ENCODE assay signal across 19 cellular contexts in the genomic region with DNA sequence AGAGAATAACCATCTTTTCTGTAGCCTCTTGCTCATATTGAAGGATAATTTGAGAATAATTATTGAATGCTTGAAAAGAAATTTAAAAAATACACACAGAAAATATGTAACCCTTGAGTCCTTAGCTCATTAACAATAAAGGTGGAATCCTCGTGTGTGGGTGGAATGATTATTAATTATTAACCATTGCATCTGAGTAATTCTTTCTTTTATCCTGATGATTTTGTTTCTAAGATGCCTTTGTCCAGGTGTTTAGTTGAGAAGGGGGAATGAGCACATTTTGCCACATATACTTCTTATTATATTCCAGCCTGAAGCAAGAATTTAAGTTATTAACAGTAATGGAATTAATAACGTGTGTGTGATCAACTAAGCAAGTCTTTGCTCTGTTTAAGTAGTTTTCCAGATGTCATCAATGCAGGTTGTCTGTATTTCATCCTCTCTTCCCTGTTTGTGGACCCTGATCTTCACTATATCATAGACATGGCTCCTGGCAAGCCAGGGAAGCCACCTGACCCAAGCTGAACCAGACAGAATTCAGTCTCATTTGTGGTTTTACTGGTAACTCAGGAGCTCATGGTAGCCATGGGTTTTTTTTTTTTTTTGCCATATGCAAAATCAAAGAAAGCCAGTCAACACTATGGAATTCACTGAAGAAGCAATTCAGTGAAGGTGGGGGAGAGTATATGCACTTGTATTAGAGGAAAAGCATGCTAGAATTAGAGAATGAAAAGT.
DNase-seq lines count a peak whose midpoint lies in the region; TF ChIP-seq lines count a peak whose summit lies in the region.
"Had no signal": no experiment of that assay in that cellular context is flagged by ENCODE, and none has a peak within 500 bp of the region (broad histone marks: within the 10 kb centered on the region; RNA-seq: fewer than 3 reads in every experiment).

No MANE protein-coding gene starts in this region.

- no TSS peak for BruUV-seq in PC-9 (replicated peaks; lab: Mats Ljungman, UMichigan)

- no peaks in the 10 kb centered on the region for H3K27me3 ChIP-seq in PC-9 (ENCODE audit: insufficient read depth, low read depth)
- peaks cover 0 to 12% of the 10 kb centered on the region in 2 experiments for H3K27me3 ChIP-seq in mesenchymal stem cell (ENCODE audit: control insufficient read depth in 1 of 2, insufficient read depth in 1 of 2, low read length in 2 of 2)
- H3K27me3 ChIP-seq: right lobe of liver, transverse colon had no signal

- POLR2A ChIA-PET in PC-9 (lab: Charles Lee; ENCODE audit: unreplicated experiment) = interaction anchor here (0.7 kb wide), 1 partner anchor 45 kb away, joined by 3 read pairs; no protein-coding TSS in a partner anchor

- CTCF ChIA-PET in PC-9 (lab: Charles Lee) = interaction anchor here (0.6 to 0.7 kb wide), 3 partner anchors 10 to 48 kb away, joined by 3 to 5 read pairs (median 4); no protein-coding TSS in a partner anchor

- no peak overlapping the region for H4K8ac ChIP-seq in mesenchymal stem cell (ENCODE audit: low read length)

- 50% methylated on average over 1 of the region's 2 CpGs for WGBS in mesenchymal stem cell

- no peak overlapping the region for H2BK5ac ChIP-seq in mesenchymal stem cell (ENCODE audit: low read depth, low read length, poor library complexity, severe bottlenecking)

- no peaks in the 10 kb centered on the region for H3K79me1 ChIP-seq in mesenchymal stem cell (replicated peaks; ENCODE audit: low read length, poor library complexity, severe bottlenecking)

- H3K9ac ChIP-seq in mesenchymal stem cell (ENCODE audit: low read length) = no peak overlapping the region

- H3K9me3 ChIP-seq in PC-9 (ENCODE audit: insufficient read depth, low read depth) = no peaks in the 10 kb centered on the region; the same call in 1 of the 2 replicates
- peaks cover 6% of the 10 kb centered on the region for H3K9me3 ChIP-seq in mesenchymal stem cell (ENCODE audit: control insufficient read depth, low read length)
- H3K9me3 ChIP-seq: right lobe of liver, transverse colon had no signal

- H2BK120ac ChIP-seq in mesenchymal stem cell (ENCODE audit: low read depth, low read length) = no peak overlapping the region

- H2BK15ac ChIP-seq in mesenchymal stem cell (ENCODE audit: low read depth, poor library complexity, severe bottlenecking) = no peak overlapping the region

- H4K20me1 ChIP-seq in PC-9 (ENCODE audit: insufficient read depth) = no peaks in the 10 kb centered on the region

- no peak overlapping the region for H4K91ac ChIP-seq in mesenchymal stem cell (ENCODE audit: low read length)

- H3K18ac ChIP-seq in mesenchymal stem cell (ENCODE audit: low read depth in 1 of 2, low read length in 2 of 2) = no peak overlapping the region

- no peak for TF ChIP-seq CTCF in PC-9 (conservative IDR thresholded peaks at IDR 0.05)

- H3K4me3 ChIP-seq in PC-9 (no peak overlapping the region), mesenchymal stem cell (ENCODE audit: insufficient read depth in 1 of 2, low read depth in 1 of 2, low read length in 2 of 2) (no peak overlapping the region)
- H3K4me3 ChIP-seq: right lobe of liver, transverse colon had no signal

- H3K4me2 ChIP-seq in PC-9 = peak overlapping the region; percentile 47
- no peak overlapping the region for H3K4me2 ChIP-seq in mesenchymal stem cell (ENCODE audit: low read length, poor library complexity, severe bottlenecking)

- no peak overlapping the region for H3K4ac ChIP-seq in mesenchymal stem cell (ENCODE audit: low read depth in 1 of 2, low read length in 2 of 2)

- H3K4me1 ChIP-seq in PC-9 (replicated peaks; ENCODE audit: insufficient read depth) (peaks cover 20% of the 10 kb centered on the region), mesenchymal stem cell (ENCODE audit: control insufficient read depth, insufficient read depth, low read depth, low read length) (no peaks in the 10 kb centered on the region)
- H3K4me1 ChIP-seq: right lobe of liver, transverse colon had no signal

- no peak overlapping the region for H2BK12ac ChIP-seq in mesenchymal stem cell (ENCODE audit: low read length in 2 of 2)

- DNase-seq in Daoy (ENCODE audit: low read depth) = peak; percentile 29
- peak; percentile 20 to 73 for DNase-seq in PC-9
- peak; percentile 37 for DNase-seq in epithelial cell of prostate (ENCODE audit: low read depth, low spot score)
- DNase-seq in mesenchymal stem cell = peak; percentile 12
- no peak for DNase-seq in stimulated activated CD4-positive, alpha-beta T cell treated with anti-CD3 and anti-CD28 coated beads, Interleukin-15, amount 100 ng/mL, for 24 hours
- DNase-seq in NCI-H510A (lab: John Stamatoyannopoulos, UW) = no peak
- no peak for DNase-seq in amniotic stem cell (lab: John Stamatoyannopoulos, UW)
- no peak for DNase-seq in NCI-H128 (lab: John Stamatoyannopoulos, UW; ENCODE audit: unreplicated experiment)
- DNase-seq: CD4-positive, alpha-beta memory T cell; DMS79 treated with DMSO at 0.1 percent for 48 hours; effector memory CD4-positive, alpha-beta T cell; foreskin melanocyte; H9; NCI-H1105 treated with DMSO at 0.1 percent for 48 hours; NCI-H2171; occipital lobe; right lobe of liver; stimulated activated CD4-positive, alpha-beta T cell treated with anti-CD3 and anti-CD28 coated beads, Interleukin-1b, Interleukin-23, amount 100 ng/mL, for 48 hours; transverse colon had no signal

- H3K36me3 ChIP-seq in PC-9 (ENCODE audit: low read depth) (no peaks in the 10 kb centered on the region), mesenchymal stem cell (ENCODE audit: control insufficient read depth in 1 of 2, insufficient read depth in 2 of 2, low read depth in 1 of 2, low read length in 2 of 2) (no peaks in the 10 kb centered on the region)
- H3K36me3 ChIP-seq: right lobe of liver, transverse colon had no signal

- H2AK5ac ChIP-seq in mesenchymal stem cell (ENCODE audit: low read length, severe bottlenecking) = no peak overlapping the region

- no peak overlapping the region for H3K23ac ChIP-seq in mesenchymal stem cell (ENCODE audit: low read length in 2 of 2)

- H3K79me2 ChIP-seq in PC-9 (ENCODE audit: low read depth) = no peaks in the 10 kb centered on the region

- H3K27ac ChIP-seq in PC-9 = no peak overlapping the region
- H3K27ac ChIP-seq in epithelial cell of prostate = peak overlapping the region; percentile 44
- no peak overlapping the region for H3K27ac ChIP-seq in mesenchymal stem cell (ENCODE audit: low read length, poor library complexity, severe bottlenecking)
- H3K27ac ChIP-seq: right lobe of liver, transverse colon had no signal

- no peaks in the 10 kb centered on the region for H3K9me2 ChIP-seq in PC-9 (ENCODE audit: insufficient read depth)

- H3F3A ChIP-seq in PC-9 (ENCODE audit: insufficient read depth, low read depth) = no peaks in the 10 kb centered on the region

- no peak overlapping the region for H3K14ac ChIP-seq in mesenchymal stem cell (ENCODE audit: low read length in 2 of 2)

- H2AFZ ChIP-seq in PC-9 (no peak overlapping the region), mesenchymal stem cell (ENCODE audit: low read depth, low read length) (no peak overlapping the region)

- intact Hi-C loops in PC-9 (cut with micrococcal nuclease; ENCODE audit: unreplicated experiment) = loop anchor here (1.0 kb wide), 1 partner anchor 76 kb away; no protein-coding TSS in a partner anchor

Comparison
In these comparisons a context has a peak if more than half of its experiments do, and no peak if none do; other contexts are left out.
1. DNase-seq: peak in Daoy (single experiment), PC-9 (2 of 2), epithelial cell of prostate (single experiment) and mesenchymal stem cell (single experiment); none in stimulated activated CD4-positive, alpha-beta T cell treated with anti-CD3 and anti-CD28 coated beads, Interleukin-15, amount 100 ng/mL, for 24 hours (single experiment), NCI-H510A (single experiment), amniotic stem cell (single experiment) and NCI-H128 (single experiment).